Comparison of ENCODE assay signal across 33 cellular contexts in the genomic region with DNA sequence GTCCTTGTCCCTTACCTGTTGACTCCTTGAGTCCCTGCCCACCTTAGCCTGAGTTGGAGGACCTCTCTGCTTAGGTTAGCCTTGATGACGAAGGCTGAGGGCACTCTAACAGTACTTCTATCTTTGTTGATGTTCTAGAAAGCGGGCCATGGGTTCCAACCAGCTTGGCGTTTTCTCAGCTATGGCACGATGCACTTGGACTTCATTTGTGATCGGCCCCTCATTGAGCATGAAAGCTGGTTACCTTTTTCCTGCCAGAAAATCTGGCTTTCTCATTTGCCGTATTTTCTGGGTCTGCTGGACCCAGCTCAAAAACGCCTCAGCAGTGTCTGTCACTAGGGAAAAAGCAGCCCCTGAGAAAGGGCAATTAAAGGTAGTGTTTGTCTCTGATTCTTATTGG.
"Had no signal": no experiment of that assay in that cellular context is flagged by ENCODE, and none has a peak within 500 bp of the region (broad histone marks: within the 10 kb centered on the region; RNA-seq: fewer than 3 reads in every experiment).

No MANE protein-coding gene starts in this region.

- DNase-seq: Karpas-422, Kasumi-1, MG63, MM.1S, MV-4-11, NCI-H1048, NCI-H1092, NCI-H1092 treated with DMSO at 0.1 percent for 48 hours, NCI-H1105, NCI-H1105 treated with DMSO at 0.1 percent for 48 hours, NCI-H1417, NCI-H1417 treated with DMSO at 0.1 percent for 48 hours, NCI-H1436, NCI-H1436 treated with DMSO at 0.1 percent for 48 hours, NCI-H146, NCI-H1694, NCI-H1694 treated with DMSO at 0.1 percent for 48 hours, NCI-H187, NCI-H187 treated with DMSO at 0.1 percent for 48 hours, NCI-H1930, NCI-H2029, NCI-H2029 treated with DMSO at 0.1 percent for 48 hours, NCI-H2081, NCI-H2081 treated with DMSO at 0.1 percent for 48 hours, NCI-H2107, NCI-H2171, NCI-H2171 treated with DMSO at 0.1 percent for 48 hours, NCI-H2227 treated with DMSO at 0.1 percent for 48 hours, NCI-H226, NCI-H345, NCI-H446 treated with DMSO at 0.1 percent for 48 hours, NCI-H510A, NCI-H510A treated with DMSO at 0.1 percent for 48 hours had no signal

- H3K27me3 ChIP-seq: MG63 had no signal

- H3K4me3 ChIP-seq: MG63 had no signal

- H3K9me3 ChIP-seq: MG63 had no signal

- H3K36me3 ChIP-seq: MG63 had no signal
